Comparison of ENCODE assay signal across 1 cellular context in the genomic region with DNA sequence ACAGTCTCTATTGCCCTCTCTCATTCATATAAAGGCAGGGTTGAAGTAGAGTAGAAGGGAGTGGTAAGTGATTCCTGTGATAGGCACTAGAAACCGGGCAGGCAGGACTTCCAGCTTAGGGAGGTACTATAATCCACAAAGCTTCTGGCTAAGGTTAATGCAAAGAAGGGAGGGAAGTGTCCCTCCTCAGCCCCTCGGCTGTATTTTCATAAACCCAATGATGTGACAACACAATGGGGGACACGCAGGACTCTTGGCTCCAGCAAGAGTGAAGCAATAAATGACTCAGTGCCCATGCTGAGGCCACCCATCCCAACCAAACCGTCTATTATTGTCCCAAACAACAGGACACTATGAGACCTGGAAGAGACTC.
A peak's percentile ranks its signal among the peaks of the same experiment; 100 is the strongest.
TF ChIP-seq lines count a peak whose summit lies in the region.

No MANE protein-coding gene starts in this region.

TF ChIP-seq in GM12878, 131 proteins besides CTCF, POLR2A, EP300 and RAD21:
- TF ChIP-seq SPI1 (IDR thresholded peaks at IDR 0.05; ENCODE audit: borderline replicate concordance, insufficient read depth, low read depth, low read length) (no peak), CREM (IDR thresholded peaks at IDR 0.05; ENCODE audit: low read depth) (0 out of 2 replicates have a peak, but pooled peaks have one; percentile 4)
